ENCODE assay signal across 8 cellular contexts in genomic region chr15:41501961-41502786, GRCh38. TPM values are rescaled to one million over a fixed set of nuclear protein-coding genes. Genes with fewer than 3 reads are reported as not detected.
DNase-seq lines count a peak whose midpoint lies in the region; ATAC-seq and TF ChIP-seq lines count a peak whose summit lies in the region.

No MANE protein-coding gene starts in this region.

- peak; percentile 44 for ATAC-seq in aorta (ENCODE audit: low FRiP score)
- ATAC-seq in body of pancreas, result no peak
- ATAC-seq in GM21529 (IDR thresholded peaks at IDR 0.05; ENCODE audit: unreplicated experiment), result no peak

- POLR2A ChIA-PET in GM10248 (lab: Yijun Ruan, JAX), result no interaction called here

- intact Hi-C loops in ascending aorta (cut with DNase I) (no loop called here), aorta (cut with DNase I) (no loop called here), body of pancreas (cut with DNase I) (no loop called here)

- CTCF ChIA-PET in GM10248 (lab: Yijun Ruan, JAX), result interaction anchor here (1.2 kb wide), 1 partner anchor 36 kb away, joined by 4 read pairs; no protein-coding TSS in a partner anchor

- H3K27me3 ChIP-seq in ascending aorta, result peaks cover 8% of the 10 kb centered on the region
- peaks cover 53% of the 10 kb centered on the region for H3K27me3 ChIP-seq in mononuclear cell (ENCODE audit: insufficient read depth, low read length)
- no peaks in the 10 kb centered on the region for H3K27me3 ChIP-seq in aorta (ENCODE audit: control insufficient read depth in 1 of 2, insufficient read depth in 2 of 2, low read length in 1 of 2)
- H3K27me3 ChIP-seq in body of pancreas, result no peaks in the 10 kb centered on the region

- H3K27ac ChIP-seq in ascending aorta, result no peak overlapping the region
- no peak overlapping the region for H3K27ac ChIP-seq in aorta (ENCODE audit: low read depth in 1 of 2, low read length in 2 of 2)
- no peak overlapping the region for H3K27ac ChIP-seq in body of pancreas

- H3K36me3 ChIP-seq in ascending aorta, result no peaks in the 10 kb centered on the region
- no peaks in the 10 kb centered on the region for H3K36me3 ChIP-seq in aorta (ENCODE audit: control insufficient read depth in 1 of 2, insufficient read depth in 2 of 2, low read length in 1 of 2)
- H3K36me3 ChIP-seq in body of pancreas (replicated peaks in 1 of 2; ENCODE audit: insufficient read depth in 1 of 2, low read depth in 2 of 2), result no peaks in the 10 kb centered on the region

- H3K9me3 ChIP-seq in ascending aorta (no peaks in the 10 kb centered on the region), mononuclear cell (ENCODE audit: low read depth, low read length) (no peaks in the 10 kb centered on the region), aorta (ENCODE audit: control insufficient read depth, low read length) (no peaks in the 10 kb centered on the region), body of pancreas (no peaks in the 10 kb centered on the region)

- WGBS in aorta, 2 donors, result 4 to 6% methylated on average over 50 to 59 of the region's 59 CpGs
- WGBS in body of pancreas, 2 donors, result 53 to 88% methylated on average over 30 to 58 of the region's 59 CpGs

- peaks cover 2 to 15% of the 10 kb centered on the region in 2 donors for H3K4me1 ChIP-seq in ascending aorta
- peaks cover 29% of the 10 kb centered on the region for H3K4me1 ChIP-seq in mononuclear cell (ENCODE audit: insufficient read depth, low read length)
- no peaks in the 10 kb centered on the region for H3K4me1 ChIP-seq in aorta (ENCODE audit: control insufficient read depth in 1 of 2, insufficient read depth in 2 of 2, low read length in 2 of 2)
- peaks cover 3% of the 10 kb centered on the region for H3K4me1 ChIP-seq in body of pancreas

- peak overlapping the region; percentile 47 to 50 for H3K4me3 ChIP-seq in ascending aorta
- peak overlapping the region; percentile 4 for H3K4me3 ChIP-seq in mononuclear cell (ENCODE audit: low read length)
- H3K4me3 ChIP-seq in aorta (ENCODE audit: low read length in 2 of 2), result no peak overlapping the region
- H3K4me3 ChIP-seq in body of pancreas, result no peak overlapping the region

- TF ChIP-seq CTCF in ascending aorta (IDR thresholded peaks at IDR 0.05) (no peak), body of pancreas (IDR thresholded peaks at IDR 0.05) (no peak), GM10248 (IDR thresholded peaks at IDR 0.05; ENCODE audit: control extremely low read depth, extremely low read depth, low read depth, missing control alignments) (no peak)

- TF ChIP-seq POLR2A in body of pancreas (IDR thresholded peaks at IDR 0.05), result no peak

- peak; percentile 49 for DNase-seq in stimulated activated CD4-positive, alpha-beta T cell treated with anti-CD3 and anti-CD28 coated beads, Interleukin-15, amount 100 ng/mL, for 24 hours
- no peak for DNase-seq in stimulated activated CD4-positive, alpha-beta T cell treated with anti-CD3 and anti-CD28 coated beads, Interleukin-4, amount 100 ng/mL, for 24 hours
- DNase-seq in ascending aorta (ENCODE audit: low spot score in 2 of 2), result no peak
- no peak for DNase-seq in aorta
- DNase-seq in body of pancreas, result no peak
- no peak for DNase-seq in GM10248 (ENCODE audit: extremely low spot score)

RNA-seq across cellular contexts. Expression of gene ITPKA, which starts 8.5 kb away (rescaled TPM):
- total RNA-seq in ascending aorta, result not detected
- total RNA-seq in mononuclear cell, result 0.10 TPM
- total RNA-seq in aorta, result under 1 TPM; 0.29 to 0.33 TPM
- polyA plus RNA-seq in aorta, result 1 to 10 TPM in 1 of 2 donors, under 1 TPM in 1; 0.43 to 8.1 TPM
- under 1 TPM; 0.33 to 0.52 TPM for total RNA-seq in body of pancreas

RNA-seq across cellular contexts. Expression of gene LTK, which starts 11.5 kb away (rescaled TPM):
- not detected for total RNA-seq in ascending aorta
- 1.6 TPM for total RNA-seq in mononuclear cell
- total RNA-seq in aorta, result 1 to 10 TPM in 1 of 2 donors, under 1 TPM in 1; 0.19 to 1.1 TPM
- 1 to 10 TPM in 1 of 2 donors, under 1 TPM in 1; 0.38 to 1.9 TPM for polyA plus RNA-seq in aorta
- not detected for total RNA-seq in body of pancreas

RNA-seq across cellular contexts. Expression of gene RPAP1, which starts 41.9 kb away (rescaled TPM):
- total RNA-seq in ascending aorta (59.4 TPM), mononuclear cell (9.9 TPM), aorta (10 to 100 TPM; 19.9 to 27.5 TPM), body of pancreas (10 to 100 TPM; 23.1 to 43.5 TPM)
- 1 to 10 TPM; 7.5 to 8.6 TPM for polyA plus RNA-seq in aorta

RNA-seq across cellular contexts. Expression of gene TYRO3, which starts 56.8 kb away (rescaled TPM):
- total RNA-seq in ascending aorta, result 7.0 TPM
- total RNA-seq in mononuclear cell, result 0.21 TPM
- total RNA-seq in aorta, result 1 to 10 TPM; 6.0 to 9.8 TPM
- 1 to 10 TPM; 3.4 to 4.5 TPM for polyA plus RNA-seq in aorta
- 10 to 100 TPM; 10.9 to 12.5 TPM for total RNA-seq in body of pancreas

Comparison
In these comparisons a context has a peak if more than half of its experiments do, and no peak if none do; other contexts are left out.
1. H3K4me3 ChIP-seq: peak in ascending aorta (2 of 2) and mononuclear cell (single experiment); none in aorta (0 of 2) and body of pancreas (0 of 2).